10 cellular contexts compared by ENCODE assay signal in the genomic region with DNA sequence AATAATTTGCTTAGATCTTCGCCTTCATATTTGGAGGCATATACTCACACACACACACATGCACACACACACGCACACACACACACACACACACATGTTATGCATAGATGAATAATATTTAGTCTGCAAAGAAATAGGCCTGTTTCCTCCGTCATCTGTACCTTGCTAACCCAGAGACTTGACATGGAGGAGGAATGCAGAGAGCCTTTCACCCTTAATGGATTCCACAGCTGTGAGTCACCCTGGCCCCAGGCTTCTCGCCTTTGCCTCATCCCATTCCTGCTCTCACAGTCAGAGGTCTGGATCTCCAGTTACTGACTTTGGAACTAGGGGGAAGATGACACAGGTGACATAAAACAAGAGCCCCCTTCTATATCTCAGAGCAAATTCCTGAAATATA.
DNase-seq lines count a peak whose midpoint lies in the region; ATAC-seq, FAIRE-seq and TF ChIP-seq lines count a peak whose summit lies in the region.
"Had no signal": no experiment of that assay in that cellular context is flagged by ENCODE, and none has a peak within 500 bp of the region (broad histone marks: within the 10 kb centered on the region; RNA-seq: fewer than 3 reads in every experiment).

No MANE protein-coding gene starts in this region.

- FAIRE-seq in RCC 7860 (lab: Jason Lieb, UNC) = peak; percentile 97

- H3K9me3 Mint-ChIP-seq in nephron progenitor cell = peaks cover 1% of the 10 kb centered on the region

- no peak for TF ChIP-seq CTCF in fibroblast of pulmonary artery (IDR thresholded peaks at IDR 0.05; ENCODE audit: low read length, missing control alignments)
- no peak for TF ChIP-seq CTCF in nephron progenitor cell (IDR thresholded peaks at IDR 0.05)

- peaks cover 75% of the 10 kb centered on the region for H3K36me3 Mint-ChIP-seq in nephron progenitor cell (ENCODE audit: low read depth)

- peaks cover 84% of the 10 kb centered on the region for H3K4me1 Mint-ChIP-seq in nephron progenitor cell

- ATAC-seq in HG02759 (IDR thresholded peaks at IDR 0.05; ENCODE audit: unreplicated experiment) = no peak
- no peak for ATAC-seq in HG02763 (IDR thresholded peaks at IDR 0.05; ENCODE audit: unreplicated experiment)

- peak overlapping the region; percentile 59 for H3K4me3 Mint-ChIP-seq in nephron progenitor cell

- DNase-seq in COLO829 (ENCODE audit: low spot score) = peak; percentile 96
- peak; percentile 98 for DNase-seq in RCC 7860 (ENCODE audit: low spot score)
- peak; percentile 96 for DNase-seq in fibroblast of pulmonary artery (ENCODE audit: low read depth)
- DNase-seq in nephron progenitor cell = peak; percentile 25
- no peak for DNase-seq in activated CD4-positive, alpha-beta T cell treated with anti-CD3 and anti-CD28 coated beads for 48 hours
- DNase-seq in activated CD8-positive, alpha-beta memory T cell treated with anti-CD3 and anti-CD28 coated beads, Interleukin-2, amount 50 U/mL, for 48 hours = no peak
- DNase-seq: effector CD8-positive, alpha-beta T cell; GF-D8 had no signal

- H3K27ac Mint-ChIP-seq in nephron progenitor cell = peak overlapping the region; percentile 99

- no peaks in the 10 kb centered on the region for H3K27me3 Mint-ChIP-seq in nephron progenitor cell (ENCODE audit: low read depth, poor library complexity)

- H3K4me3 ChIP-seq in fibroblast of pulmonary artery (replicated peaks; ENCODE audit: low read depth, low read length) = no peak overlapping the region

Comparison
In these comparisons a context has a peak if more than half of its experiments do, and no peak if none do; other contexts are left out.
1. DNase-seq: peak in COLO829 (single experiment), RCC 7860 (single experiment), fibroblast of pulmonary artery (single experiment) and nephron progenitor cell (single experiment); none in activated CD4-positive, alpha-beta T cell treated with anti-CD3 and anti-CD28 coated beads for 48 hours (single experiment) and activated CD8-positive, alpha-beta memory T cell treated with anti-CD3 and anti-CD28 coated beads, Interleukin-2, amount 50 U/mL, for 48 hours (single experiment).